In genomic region chr3:194671511-194671899, GRCh38 we compare ENCODE assay signal across 8 cellular contexts. TPM values are rescaled to one million over a fixed set of nuclear protein-coding genes. Genes with fewer than 3 reads are reported as not detected.
DNase-seq lines count a peak whose midpoint lies in the region; ATAC-seq and TF ChIP-seq lines count a peak whose summit lies in the region.

No MANE protein-coding gene starts in this region.

- DNase-seq in activated naive CD4-positive, alpha-beta T cell treated with Interleukin-2 at 50 U/mL for 16 hours = peak; percentile 13
- no peak for DNase-seq in activated naive CD4-positive, alpha-beta T cell (lab: John Stamatoyannopoulos, UW)
- DNase-seq in NCI-H748 treated with DMSO at 0.1 percent for 48 hours (lab: John Stamatoyannopoulos, UW) (peak; percentile 5), body of pancreas (no peak), iris pigment epithelial cell (ENCODE audit: low read depth) (peak; percentile 58), GOT3 (lab: John Stamatoyannopoulos, UW) (no peak)

- H3K9ac ChIP-seq in subcutaneous abdominal adipose tissue (ENCODE audit: low read length in 5 of 5) = peak overlapping the region; percentile 65 to 94 (median 77)

- ATAC-seq in HG02763 (IDR thresholded peaks at IDR 0.05; ENCODE audit: unreplicated experiment) (peak; percentile 4), body of pancreas (no peak)

- H3K4me3 ChIP-seq in body of pancreas (peak overlapping the region; percentile 59 to 61), subcutaneous abdominal adipose tissue (ENCODE audit: low read depth in 1 of 5, low read length in 5 of 5) (peak overlapping the region; percentile 66 to 99 (median 86))

- H3K27me3 ChIP-seq in body of pancreas = no peaks in the 10 kb centered on the region
- H3K27me3 ChIP-seq in subcutaneous abdominal adipose tissue (ENCODE audit: control insufficient read depth in 5 of 5, insufficient read depth in 4 of 5, low read length in 5 of 5) = no peaks in the 10 kb centered on the region

- peak in 6 of 7 experiments; percentile 14 to 56 (median 41) for TF ChIP-seq CTCF in body of pancreas (IDR thresholded peaks at IDR 0.05)

- H3K27ac ChIP-seq in body of pancreas (peak overlapping the region; percentile 75 to 92 (median 84)), subcutaneous abdominal adipose tissue (ENCODE audit: low read depth, low read length) (peak overlapping the region; percentile 93)

- intact Hi-C loops in body of pancreas (cut with DNase I) = no loop called here

- peaks cover 14% of the 10 kb centered on the region for H3K4me1 ChIP-seq in body of pancreas
- peaks cover 5 to 30% (median 30%) of the 10 kb centered on the region in 5 donors for H3K4me1 ChIP-seq in subcutaneous abdominal adipose tissue (ENCODE audit: control insufficient read depth in 5 of 5, insufficient read depth in 5 of 5, low read length in 5 of 5)

- no peak for TF ChIP-seq POLR2A in body of pancreas (IDR thresholded peaks at IDR 0.05)

- 0% methylated on average over 5 of the region's 5 CpGs for WGBS in body of pancreas, 2 donors

- no peaks in the 10 kb centered on the region for H3K9me3 ChIP-seq in body of pancreas
- H3K9me3 ChIP-seq in subcutaneous abdominal adipose tissue (ENCODE audit: control insufficient read depth in 5 of 5, low read length in 5 of 5) = no peaks in the 10 kb centered on the region

- H3K36me3 ChIP-seq in body of pancreas (replicated peaks in 1 of 2; ENCODE audit: insufficient read depth in 1 of 2, low read depth in 2 of 2) (peaks cover 0 to 7% of the 10 kb centered on the region in 2 donors), subcutaneous abdominal adipose tissue (ENCODE audit: control insufficient read depth in 5 of 5, insufficient read depth in 5 of 5, low read length in 5 of 5) (peaks cover 0 to 16% (median 13%) of the 10 kb centered on the region in 5 donors)

RNA-seq across cellular contexts. Expression of gene LSG1, which starts 0.5 kb away (rescaled TPM):
- 10 to 100 TPM; 30.1 to 36.9 TPM for total RNA-seq in body of pancreas

RNA-seq across cellular contexts. Expression of gene FAM43A, which starts 14.2 kb away (rescaled TPM):
- 1 to 10 TPM; 5.2 to 5.3 TPM for total RNA-seq in body of pancreas

RNA-seq across cellular contexts. Expression of gene TMEM44, which starts 38.3 kb away (rescaled TPM):
- total RNA-seq in body of pancreas = 1 to 10 TPM; 1.8 to 9.6 TPM

Comparison
In these comparisons a context has a peak if more than half of its experiments do, and no peak if none do; other contexts are left out.
1. DNase-seq: peak in activated naive CD4-positive, alpha-beta T cell treated with Interleukin-2 at 50 U/mL for 16 hours (single experiment), NCI-H748 treated with DMSO at 0.1 percent for 48 hours (single experiment) and iris pigment epithelial cell (single experiment); none in activated naive CD4-positive, alpha-beta T cell (0 of 4), body of pancreas (0 of 4) and GOT3 (single experiment).